ENCODE assay signal across 8 cellular contexts in genomic region chr9:16515879-16516289, GRCh38.
A peak's percentile ranks its signal among the peaks of the same experiment; 100 is the strongest.
DNase-seq lines count a peak whose midpoint lies in the region; ATAC-seq and TF ChIP-seq lines count a peak whose summit lies in the region.

No MANE protein-coding gene starts in this region.

- no peaks in the 10 kb centered on the region for H3K9me3 ChIP-seq in smooth muscle cell (replicated peaks; ENCODE audit: low read depth)

- H3K4me1 ChIP-seq in smooth muscle cell (ENCODE audit: low read depth): peaks cover 33% of the 10 kb centered on the region

- peaks cover 6% of the 10 kb centered on the region for H3F3A ChIP-seq in smooth muscle cell (ENCODE audit: low read depth)

- TF ChIP-seq CTCF in HFFc6 (IDR thresholded peaks at IDR 0.05) (no peak), astrocyte of the spinal cord (IDR thresholded peaks at IDR 0.05; ENCODE audit: low read depth, low read length) (no peak), smooth muscle cell (IDR thresholded peaks at IDR 0.05; ENCODE audit: borderline replicate concordance, insufficient read depth, poor library complexity, severe bottlenecking) (no peak)

- in situ Hi-C loops in astrocyte of the spinal cord (cut with HindIII; ENCODE audit: low sequenced_read_pairs): no loop called here

- H3K27me3 ChIP-seq in smooth muscle cell (ENCODE audit: low read depth): no peaks in the 10 kb centered on the region

- H3K27me3 Mint-ChIP-seq in HFFc6 (ENCODE audit: insufficient read depth): no peaks in the 10 kb centered on the region
- no peaks in the 10 kb centered on the region for H3K27me3 Mint-ChIP-seq in stimulated activated memory B cell treated with anti-CD40 and anti-IgM and Interleukin-4, amounts not matched to agents 10 μg/mL and 1 μg/mL and 100 μg/mL, for 72 hours

- H3K4me3 Mint-ChIP-seq in HFFc6: peak overlapping the region; percentile 15; the same call in 1 of the 2 replicates
- no peak overlapping the region for H3K4me3 Mint-ChIP-seq in stimulated activated memory B cell treated with anti-CD40 and anti-IgM and Interleukin-4, amounts not matched to agents 10 μg/mL and 1 μg/mL and 100 μg/mL, for 72 hours

- no peaks in the 10 kb centered on the region for H4K20me1 ChIP-seq in smooth muscle cell (ENCODE audit: low read depth)

- no peak for TF ChIP-seq POLR2A in erythroblast (IDR thresholded peaks at IDR 0.05; ENCODE audit: low read length)

- H3K36me3 Mint-ChIP-seq in HFFc6 (ENCODE audit: low read depth): peaks cover 14% of the 10 kb centered on the region
- H3K36me3 Mint-ChIP-seq in stimulated activated memory B cell treated with anti-CD40 and anti-IgM and Interleukin-4, amounts not matched to agents 10 μg/mL and 1 μg/mL and 100 μg/mL, for 72 hours: no peaks in the 10 kb centered on the region

- H3K79me2 ChIP-seq in smooth muscle cell (ENCODE audit: low read depth): no peaks in the 10 kb centered on the region

- H3K4me3 ChIP-seq in astrocyte of the spinal cord (ENCODE audit: low read depth, low read length): no peak overlapping the region
- no peak overlapping the region for H3K4me3 ChIP-seq in smooth muscle cell

- H3K27ac ChIP-seq in smooth muscle cell (ENCODE audit: low read depth): peak overlapping the region; percentile 50

- peak; percentile 62 for DNase-seq in HFFc6
- peak; percentile 87 for DNase-seq in astrocyte of the spinal cord (ENCODE audit: low read depth, low spot score)
- DNase-seq in iPS-NIHi11 (ENCODE audit: low spot score): peak; percentile 53
- no peak for DNase-seq in smooth muscle cell (lab: John Stamatoyannopoulos, UW; ENCODE audit: unreplicated experiment)
- DNase-seq in T-helper 2 cell: no peak
- no peak for DNase-seq in erythroblast (lab: John Stamatoyannopoulos, UW)
- DNase-seq in D341Med (ENCODE audit: low spot score): no peak

- no peaks in the 10 kb centered on the region for H3K9me3 Mint-ChIP-seq in HFFc6
- H3K9me3 Mint-ChIP-seq in stimulated activated memory B cell treated with anti-CD40 and anti-IgM and Interleukin-4, amounts not matched to agents 10 μg/mL and 1 μg/mL and 100 μg/mL, for 72 hours: no peaks in the 10 kb centered on the region

- no peak overlapping the region for H3K9ac ChIP-seq in smooth muscle cell (ENCODE audit: low read depth)

- ATAC-seq in stimulated activated memory B cell treated with anti-CD40 and anti-IgM and Interleukin-4, amounts not matched to agents 10 μg/mL and 1 μg/mL and 100 μg/mL, for 72 hours: no peak

- peak overlapping the region; percentile 79 for H3K4me2 ChIP-seq in smooth muscle cell

- H3K4me1 Mint-ChIP-seq in HFFc6 (ENCODE audit: low read depth): peaks cover 69% of the 10 kb centered on the region
- H3K4me1 Mint-ChIP-seq in stimulated activated memory B cell treated with anti-CD40 and anti-IgM and Interleukin-4, amounts not matched to agents 10 μg/mL and 1 μg/mL and 100 μg/mL, for 72 hours: no peaks in the 10 kb centered on the region

- H3K27ac Mint-ChIP-seq in HFFc6: peak overlapping the region; percentile 48; the same call in 1 of the 2 replicates
- H3K27ac Mint-ChIP-seq in stimulated activated memory B cell treated with anti-CD40 and anti-IgM and Interleukin-4, amounts not matched to agents 10 μg/mL and 1 μg/mL and 100 μg/mL, for 72 hours: no peak overlapping the region

- no peaks in the 10 kb centered on the region for H3K36me3 ChIP-seq in smooth muscle cell (ENCODE audit: low read depth)

- H2AFZ ChIP-seq in smooth muscle cell (ENCODE audit: low read depth): peak overlapping the region; percentile 20

- 1% methylated on average over 3 of the region's 3 CpGs for WGBS in smooth muscle cell (ENCODE audit: low lambda C conversion rate)

Comparison
In these comparisons a context has a peak if more than half of its experiments do, and no peak if none do; other contexts are left out.
1. DNase-seq: peak in HFFc6 (single experiment), astrocyte of the spinal cord (single experiment) and iPS-NIHi11 (single experiment); none in smooth muscle cell (single experiment), T-helper 2 cell (0 of 5), erythroblast (0 of 2) and D341Med (single experiment).